In genomic region chr7:63031838-63032436, GRCh38 we compare ENCODE assay signal across 9 cellular contexts.
"Had no signal": no experiment of that assay in that cellular context is flagged by ENCODE, and none has a peak within 500 bp of the region (broad histone marks: within the 10 kb centered on the region; RNA-seq: fewer than 3 reads in every experiment).

No MANE protein-coding gene starts in this region.

- H3K27me3 Mint-ChIP-seq: IgD-negative memory B cell had no signal

- H3K36me3 ChIP-seq: HAP-1 had no signal

- H3K4me1 ChIP-seq: HAP-1 had no signal

- H3K9ac ChIP-seq: GM23248 had no signal

- H3K4me3 ChIP-seq: GM23248, HAP-1 had no signal

- DNase-seq: GM23248, GOT3, H7, HFFc6 had no signal

- H3K27ac Mint-ChIP-seq: HFFc6, IgD-negative memory B cell had no signal

- ATAC-seq: HCT116, HepG2 had no signal

- H2AFZ ChIP-seq: GM23248 had no signal

- H3K9me3 ChIP-seq: HAP-1 had no signal

- H3K4me1 Mint-ChIP-seq: IgD-negative memory B cell had no signal

- H3K4me3 Mint-ChIP-seq: HFFc6, IgD-negative memory B cell had no signal

- H3K36me3 Mint-ChIP-seq: IgD-negative memory B cell had no signal

- H3K27ac ChIP-seq: GM23248, HL-60 had no signal
